ENCODE assay signal across 1 cellular context in the genomic region with DNA sequence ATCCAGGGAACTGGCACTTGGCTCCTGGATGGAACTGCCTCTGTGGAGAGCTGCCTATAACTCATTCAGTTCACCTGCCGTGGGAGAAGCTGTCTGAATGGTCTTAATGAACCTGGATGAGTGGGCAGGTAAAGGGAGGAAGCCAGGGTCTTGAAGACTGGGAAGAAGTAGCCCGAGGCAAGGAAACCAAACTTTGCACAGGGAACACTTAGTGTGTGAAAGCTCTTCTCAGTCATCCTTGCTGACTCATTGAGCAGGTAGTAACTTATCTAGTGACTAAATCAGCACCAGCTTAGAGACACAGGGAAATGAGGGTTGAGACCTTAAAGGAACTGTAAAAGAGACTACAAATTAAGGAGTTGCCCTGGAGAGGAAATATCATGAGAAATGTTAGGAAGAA.
TF ChIP-seq lines count a peak whose summit lies in the region.

No MANE protein-coding gene starts in this region.

TF ChIP-seq in IMR-90, 13 proteins besides CTCF, POLR2A, EP300 and RAD21:
- TF ChIP-seq FOS (IDR thresholded peaks at IDR 0.05; ENCODE audit: low read depth, low read length): no peak
- no peak for TF ChIP-seq RCOR1 (IDR thresholded peaks at IDR 0.05; ENCODE audit: insufficient replicate concordance, low read length)
- no peak for TF ChIP-seq MAFK (IDR thresholded peaks at IDR 0.05; ENCODE audit: low read depth, low read length)
- no peak for TF ChIP-seq NFE2L2 (IDR thresholded peaks at IDR 0.05; ENCODE audit: low read depth, low read length)
- no peak for TF ChIP-seq SMC3 (IDR thresholded peaks at IDR 0.05; ENCODE audit: low read depth, low read length)
